Comparison of ENCODE assay signal across 17 cellular contexts in the genomic region with DNA sequence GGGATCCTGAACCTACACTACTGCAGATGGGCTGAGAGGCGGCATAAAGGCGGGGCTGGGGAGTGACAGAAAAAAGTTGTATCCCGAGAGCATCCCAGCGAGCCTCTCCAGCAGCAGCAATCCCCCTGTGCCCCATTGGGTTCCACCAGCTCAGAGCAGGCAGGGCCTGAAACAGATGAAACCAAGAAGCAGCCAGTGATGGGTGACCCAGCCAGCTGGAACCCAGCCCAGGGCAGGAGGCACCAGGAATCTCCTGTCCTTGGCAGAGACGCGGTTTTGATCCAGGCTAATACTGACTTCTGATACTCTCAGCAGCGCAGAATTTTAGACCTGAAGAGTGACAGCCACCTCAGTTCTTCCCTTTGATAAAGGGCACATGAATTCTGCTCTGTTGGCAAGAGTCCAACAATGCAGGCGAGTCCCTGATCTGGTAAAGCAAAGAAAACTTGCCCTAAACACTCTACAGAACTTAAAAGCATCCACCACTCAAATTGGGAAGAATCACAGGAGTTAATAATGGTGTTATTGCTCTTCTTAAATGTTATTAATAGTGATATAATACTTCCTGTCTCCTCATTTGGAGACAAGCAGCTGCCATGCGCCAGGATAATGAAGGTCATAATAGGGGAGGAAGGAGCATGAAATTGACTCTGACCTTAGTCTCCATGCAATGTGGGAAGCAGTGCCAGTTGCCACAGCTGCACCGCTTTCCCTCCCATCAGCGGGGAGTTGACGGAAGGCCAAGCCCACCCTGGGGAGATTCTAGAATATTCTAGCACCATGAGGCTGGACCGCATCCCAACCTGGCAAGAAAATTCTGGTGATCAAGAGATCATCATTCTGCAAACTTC. TPM values are rescaled to one million over a fixed set of nuclear protein-coding genes. Genes with fewer than 3 reads are reported as not detected.
DNase-seq lines count a peak whose midpoint lies in the region; ATAC-seq and TF ChIP-seq lines count a peak whose summit lies in the region.
"Had no signal": no experiment of that assay in that cellular context is flagged by ENCODE, and none has a peak within 500 bp of the region (broad histone marks: within the 10 kb centered on the region; RNA-seq: fewer than 3 reads in every experiment).

No MANE protein-coding gene starts in this region.

- H3K4me3 Mint-ChIP-seq in MCF 10A (ENCODE audit: unreplicated experiment), result no peak overlapping the region
- H3K4me3 Mint-ChIP-seq: memory B cell had no signal

- CTCF ChIA-PET in MCF 10A (lab: Yijun Ruan, JAX), result interaction anchor here (1.3 to 2.8 kb wide), 3 partner anchors 65 to 119 kb away, joined by 4 to 10 read pairs (median 6); no protein-coding TSS in a partner anchor

- H3K36me3 ChIP-seq in breast epithelium (no peaks in the 10 kb centered on the region), HAP-1 (replicated peaks) (no peaks in the 10 kb centered on the region)
- H3K36me3 ChIP-seq: esophagus muscularis mucosa, pancreas, SJSA1, vagina had no signal

- in situ Hi-C loops in HAP-1 (cut with MboI; ENCODE audit: low sequenced_read_pairs), result no loop called here

- peaks cover 45% of the 10 kb centered on the region for H3K27me3 Mint-ChIP-seq in MCF 10A (ENCODE audit: insufficient read depth, unreplicated experiment)

- no TSS peak for BruUV-seq in MCF 10A (replicated peaks; lab: Mats Ljungman, UMichigan)

- no peaks in the 10 kb centered on the region for H3K9me3 ChIP-seq in breast epithelium
- no peaks in the 10 kb centered on the region for H3K9me3 ChIP-seq in HAP-1
- H3K9me3 ChIP-seq: esophagus muscularis mucosa, pancreas, SJSA1, vagina had no signal

- no peak overlapping the region for H3K27ac ChIP-seq in breast epithelium
- peak overlapping the region; percentile 65 for H3K27ac ChIP-seq in substantia nigra (ENCODE audit: low read depth, low read length, poor library complexity, severe bottlenecking)
- H3K27ac ChIP-seq: esophagus muscularis mucosa, pancreas, SJSA1, vagina had no signal

- H3K36me3 Mint-ChIP-seq in MCF 10A (ENCODE audit: insufficient read depth, unreplicated experiment), result no peaks in the 10 kb centered on the region
- H3K36me3 Mint-ChIP-seq: activated naive CD4-positive, alpha-beta T cell treated with anti-CD3 and anti-CD28 coated beads, Interleukin-2, amount 50 U/mL, for 72 hours; memory B cell had no signal

- peak; percentile 49 for DNase-seq in MCF 10A (ENCODE audit: unreplicated experiment)
- no peak for DNase-seq in breast epithelium (ENCODE audit: low spot score in 2 of 2)
- peak; percentile 35 for DNase-seq in NCI-H2196 treated with DMSO at 0.1 percent for 48 hours (lab: John Stamatoyannopoulos, UW; ENCODE audit: unreplicated experiment)
- DNase-seq in left cardiac atrium, result peak; percentile 63
- peak in 36 of 49 donors; percentile 18 to 88 (median 50) for DNase-seq in substantia nigra (lab: John Stamatoyannopoulos, UW)
- no peak for DNase-seq in HAP-1 (ENCODE audit: low spot score in 2 of 2)
- DNase-seq in NCI-H187 treated with DMSO at 0.1 percent for 48 hours (lab: John Stamatoyannopoulos, UW), result no peak
- no peak for DNase-seq in SIG-M5 (lab: John Stamatoyannopoulos, UW)
- DNase-seq: DMS53; NCI-H82; stimulated activated CD4-positive, alpha-beta T cell treated with anti-CD3 and anti-CD28 coated beads, Interleukin-1b, Interleukin-23, amount 100 ng/mL, for 48 hours had no signal

- POLR2A ChIA-PET in MCF 10A (lab: Yijun Ruan, JAX), result interaction anchor here (0.5 to 1.7 kb wide), 5 partner anchors 9 to 60 kb away, joined by 3 to 6 read pairs (median 5); no protein-coding TSS in a partner anchor

- intact Hi-C loops in MCF 10A (cut with micrococcal nuclease), result no loop called here
- intact Hi-C loops in breast epithelium (cut with DNase I; ENCODE audit: low total_unique reads), result no loop called here
- intact Hi-C loops in left cardiac atrium (cut with DNase I), result no loop called here

- H3K27ac Mint-ChIP-seq in MCF 10A (ENCODE audit: low read depth, unreplicated experiment), result no peak overlapping the region
- H3K27ac Mint-ChIP-seq: activated naive CD4-positive, alpha-beta T cell treated with anti-CD3 and anti-CD28 coated beads, Interleukin-2, amount 50 U/mL, for 72 hours; memory B cell had no signal

- ATAC-seq in left cardiac atrium, result peak; percentile 71 to 84

- H3K4me1 Mint-ChIP-seq in MCF 10A (ENCODE audit: insufficient read depth, unreplicated experiment), result peaks cover 25% of the 10 kb centered on the region
- H3K4me1 Mint-ChIP-seq: memory B cell had no signal

- no peaks in the 10 kb centered on the region for H3K4me1 ChIP-seq in breast epithelium
- no peaks in the 10 kb centered on the region for H3K4me1 ChIP-seq in HAP-1
- H3K4me1 ChIP-seq: SJSA1, vagina had no signal

- TF ChIP-seq POLR2A in breast epithelium (IDR thresholded peaks at IDR 0.05), result no peak

- peaks cover 0 to 25% of the 10 kb centered on the region in 2 donors for H3K27me3 ChIP-seq in breast epithelium
- no peaks in the 10 kb centered on the region for H3K27me3 ChIP-seq in HAP-1 (ENCODE audit: low read depth)
- H3K27me3 ChIP-seq: pancreas, vagina had no signal

- H3K9me3 Mint-ChIP-seq in MCF 10A (ENCODE audit: unreplicated experiment), result no peaks in the 10 kb centered on the region
- H3K9me3 Mint-ChIP-seq: activated naive CD4-positive, alpha-beta T cell treated with anti-CD3 and anti-CD28 coated beads, Interleukin-2, amount 50 U/mL, for 72 hours; memory B cell had no signal

- no peak overlapping the region for H3K4me3 ChIP-seq in breast epithelium
- no peak overlapping the region for H3K4me3 ChIP-seq in HAP-1
- H3K4me3 ChIP-seq: esophagus muscularis mucosa, pancreas, SJSA1, vagina had no signal

- TF ChIP-seq CTCF in MCF 10A (IDR thresholded peaks at IDR 0.05; ENCODE audit: unreplicated experiment) (no peak), breast epithelium (IDR thresholded peaks at IDR 0.05) (no peak)

RNA-seq across cellular contexts. Expression of a gene that starts 11.2 kb away (rescaled TPM):
- total RNA-seq in MCF 10A (2022), result not detected in 2 replicates
- total RNA-seq in breast epithelium, result not detected
- total RNA-seq in left cardiac atrium, result under 1 TPM in 1 of 2 donors, not detected in 1; 0.27 TPM
- total RNA-seq: esophagus muscularis mucosa, SJSA1, vagina had no signal

RNA-seq across cellular contexts. Expression of a gene that starts 33.0 kb away (rescaled TPM):
- total RNA-seq in MCF 10A (2022) (not detected in 2 replicates), breast epithelium (not detected), left cardiac atrium (not detected)
- total RNA-seq: activated naive CD4-positive, alpha-beta T cell treated with anti-CD3 and anti-CD28 coated beads, Interleukin-2, amount 50 U/mL, for 72 hours; esophagus muscularis mucosa; SJSA1; vagina had no signal

Comparison
In these comparisons a context has a peak if more than half of its experiments do, and no peak if none do; other contexts are left out.
1. DNase-seq: peak in MCF 10A (single experiment), NCI-H2196 treated with DMSO at 0.1 percent for 48 hours (single experiment), left cardiac atrium (single experiment) and substantia nigra (36 of 49); none in breast epithelium (0 of 2), HAP-1 (0 of 2), NCI-H187 treated with DMSO at 0.1 percent for 48 hours (single experiment) and SIG-M5 (single experiment).